Comparison of ENCODE assay signal across 1 cellular context in the genomic region with DNA sequence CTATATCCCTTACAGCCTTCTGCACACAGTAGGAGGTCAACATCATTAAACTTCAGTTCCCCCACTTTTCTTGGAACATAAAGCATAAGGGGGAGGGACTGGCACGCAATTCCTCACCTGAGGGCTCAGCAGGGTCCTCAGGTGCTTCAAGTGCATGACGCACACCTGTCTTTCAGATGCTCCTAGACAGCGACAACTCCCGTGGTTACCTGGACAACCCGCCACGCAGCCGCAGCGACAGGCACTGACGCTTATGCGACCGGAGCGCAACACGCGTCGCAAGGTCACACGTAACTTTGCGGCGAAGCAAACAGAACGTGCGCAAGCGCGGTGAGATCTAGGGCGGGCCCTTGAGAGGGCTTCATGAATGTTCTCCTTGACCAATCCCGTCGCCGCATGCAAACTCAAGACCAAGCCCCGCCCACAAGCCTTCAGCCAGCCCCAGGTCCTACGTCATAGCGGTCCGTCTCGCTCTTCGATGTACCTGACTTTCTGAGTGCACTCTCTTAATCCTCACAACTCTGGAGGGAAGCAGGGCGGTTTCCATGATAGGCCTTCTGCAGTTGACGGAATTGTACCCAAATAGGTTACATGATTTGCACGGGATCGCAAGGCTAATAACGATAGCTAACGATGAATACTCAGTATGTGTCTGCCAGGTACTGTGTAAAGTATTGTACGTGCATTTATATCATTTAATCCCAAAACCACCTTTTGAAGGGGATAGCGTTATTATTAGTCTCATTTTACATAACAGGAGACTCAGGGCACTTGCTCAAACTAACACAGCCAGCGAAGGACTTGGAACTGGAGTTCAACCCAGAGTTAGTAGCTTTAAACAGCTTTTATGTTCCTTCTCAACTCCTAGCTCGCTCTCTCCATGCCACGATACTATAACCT.
A peak's percentile ranks its signal among the peaks of the same experiment; 100 is the strongest.
TF ChIP-seq lines count a peak whose summit lies in the region.

A gene with protein sequence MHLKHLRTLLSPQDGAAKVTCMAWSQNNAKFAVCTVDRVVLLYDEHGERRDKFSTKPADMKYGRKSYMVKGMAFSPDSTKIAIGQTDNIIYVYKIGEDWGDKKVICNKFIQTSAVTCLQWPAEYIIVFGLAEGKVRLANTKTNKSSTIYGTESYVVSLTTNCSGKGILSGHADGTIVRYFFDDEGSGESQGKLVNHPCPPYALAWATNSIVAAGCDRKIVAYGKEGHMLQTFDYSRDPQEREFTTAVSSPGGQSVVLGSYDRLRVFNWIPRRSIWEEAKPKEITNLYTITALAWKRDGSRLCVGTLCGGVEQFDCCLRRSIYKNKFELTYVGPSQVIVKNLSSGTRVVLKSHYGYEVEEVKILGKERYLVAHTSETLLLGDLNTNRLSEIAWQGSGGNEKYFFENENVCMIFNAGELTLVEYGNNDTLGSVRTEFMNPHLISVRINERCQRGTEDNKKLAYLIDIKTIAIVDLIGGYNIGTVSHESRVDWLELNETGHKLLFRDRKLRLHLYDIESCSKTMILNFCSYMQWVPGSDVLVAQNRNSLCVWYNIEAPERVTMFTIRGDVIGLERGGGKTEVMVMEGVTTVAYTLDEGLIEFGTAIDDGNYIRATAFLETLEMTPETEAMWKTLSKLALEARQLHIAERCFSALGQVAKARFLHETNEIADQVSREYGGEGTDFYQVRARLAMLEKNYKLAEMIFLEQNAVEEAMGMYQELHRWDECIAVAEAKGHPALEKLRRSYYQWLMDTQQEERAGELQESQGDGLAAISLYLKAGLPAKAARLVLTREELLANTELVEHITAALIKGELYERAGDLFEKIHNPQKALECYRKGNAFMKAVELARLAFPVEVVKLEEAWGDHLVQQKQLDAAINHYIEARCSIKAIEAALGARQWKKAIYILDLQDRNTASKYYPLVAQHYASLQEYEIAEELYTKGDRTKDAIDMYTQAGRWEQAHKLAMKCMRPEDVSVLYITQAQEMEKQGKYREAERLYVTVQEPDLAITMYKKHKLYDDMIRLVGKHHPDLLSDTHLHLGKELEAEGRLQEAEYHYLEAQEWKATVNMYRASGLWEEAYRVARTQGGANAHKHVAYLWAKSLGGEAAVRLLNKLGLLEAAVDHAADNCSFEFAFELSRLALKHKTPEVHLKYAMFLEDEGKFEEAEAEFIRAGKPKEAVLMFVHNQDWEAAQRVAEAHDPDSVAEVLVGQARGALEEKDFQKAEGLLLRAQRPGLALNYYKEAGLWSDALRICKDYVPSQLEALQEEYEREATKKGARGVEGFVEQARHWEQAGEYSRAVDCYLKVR (N-terminal part only) (minus strand): TSS at position 246 of the 900 bp plus-strand sequence. CDS start 90 bp downstream, at position 156.

TF ChIP-seq in K562, 482 proteins besides CTCF, POLR2A, EP300 and RAD21 (continued from another document and continues in another):
- TF ChIP-seq SAP30 (IDR thresholded peaks at IDR 0.05; ENCODE audit: borderline replicate concordance, insufficient read depth, low read depth, low read length, poor library complexity, severe bottlenecking), result peak; percentile 97
- peak; percentile 79 for TF ChIP-seq KDM5B (IDR thresholded peaks at IDR 0.05; ENCODE audit: insufficient replicate concordance, low read depth, low read length)
- TF ChIP-seq RAD51 (IDR thresholded peaks at IDR 0.05; ENCODE audit: borderline replicate concordance, low read depth), result no peak
- TF ChIP-seq SOX6 (IDR thresholded peaks at IDR 0.05), result no peak; the same call in 1 of the 2 replicates
- TF ChIP-seq MXI1 (IDR thresholded peaks at IDR 0.05; ENCODE audit: low read depth, low read length), result peak; percentile 95
- TF ChIP-seq HCFC1 (IDR thresholded peaks at IDR 0.05; ENCODE audit: low read depth, low read length), result peak; percentile 89
- TF ChIP-seq RB1 (IDR thresholded peaks at IDR 0.05; ENCODE audit: low read depth), result no peak
- TF ChIP-seq KLF16 (IDR thresholded peaks at IDR 0.05), result no peak
- peak; percentile 94 for TF ChIP-seq ATF1 (CRISPR knock-in tag; IDR thresholded peaks at IDR 0.05)
- TF ChIP-seq ATF1 (tag; IDR thresholded peaks at IDR 0.05), result peak; percentile 99
- TF ChIP-seq ZBTB9 (CRISPR knock-in tag; IDR thresholded peaks at IDR 0.05), result no peak
- TF ChIP-seq RBM22 (IDR thresholded peaks at IDR 0.05; ENCODE audit: low read depth, low read length, poor library complexity, severe bottlenecking), result no peak
- TF ChIP-seq SMC3 (conservative IDR thresholded peaks at IDR 0.05; ENCODE audit: insufficient read depth, low read depth, low read length), result no peak
- TF ChIP-seq, protein P1, sequence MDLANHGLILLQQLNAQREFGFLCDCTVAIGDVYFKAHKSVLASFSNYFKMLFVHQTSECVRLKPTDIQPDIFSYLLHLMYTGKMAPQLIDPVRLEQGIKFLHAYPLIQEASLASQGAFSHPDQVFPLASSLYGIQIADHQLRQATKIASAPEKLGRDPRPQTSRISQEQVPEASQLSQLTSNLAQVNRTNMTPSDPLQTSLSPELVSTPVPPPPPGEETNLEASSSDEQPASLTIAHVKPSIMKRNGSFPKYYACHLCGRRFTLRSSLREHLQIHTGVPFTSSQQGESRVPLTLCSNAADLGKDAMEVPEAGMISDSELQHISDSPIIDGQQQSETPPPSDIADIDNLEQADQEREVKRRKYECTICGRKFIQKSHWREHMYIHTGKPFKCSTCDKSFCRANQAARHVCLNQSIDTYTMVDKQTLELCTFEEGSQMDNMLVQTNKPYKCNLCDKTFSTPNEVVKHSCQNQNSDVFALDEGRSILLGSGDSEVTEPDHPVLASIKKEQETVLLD (IDR thresholded peaks at IDR 0.05), result peak; percentile 98
- TF ChIP-seq RBM17 (IDR thresholded peaks at IDR 0.05; ENCODE audit: borderline replicate concordance, low read depth, low read length), result no peak
- no peak for TF ChIP-seq ZNF445 (CRISPR knock-in tag; IDR thresholded peaks at IDR 0.05; ENCODE audit: low read depth)
- peak; percentile 14; the same call in 1 of the 2 replicates for TF ChIP-seq TCF3 (CRISPR knock-in tag; IDR thresholded peaks at IDR 0.05)
- TF ChIP-seq EP400 (IDR thresholded peaks at IDR 0.05), result peak; percentile 54
- TF ChIP-seq GATAD2A (IDR thresholded peaks at IDR 0.05), result no peak
- no peak for TF ChIP-seq HMG20A (CRISPR knock-in tag; conservative IDR thresholded peaks at IDR 0.05)
- TF ChIP-seq CBX3 (IDR thresholded peaks at IDR 0.05; ENCODE audit: borderline replicate concordance in 1 of 2, low read length in 2 of 2), result peak in 1 of 2 experiments; percentile 36; a peak in 1 of 3 replicates
- TF ChIP-seq KLF10 (CRISPR knock-in tag; IDR thresholded peaks at IDR 0.05), result 0 out of 2 replicates have a peak, but pooled peaks have one; percentile 16
- TF ChIP-seq TAL1 (IDR thresholded peaks at IDR 0.05), result no peak
- TF ChIP-seq HNRNPLL (IDR thresholded peaks at IDR 0.05; ENCODE audit: low read depth, low read length, poor library complexity, severe bottlenecking), result peak; percentile 99
- no peak for TF ChIP-seq ZNF584 (CRISPR knock-in tag; IDR thresholded peaks at IDR 0.05; ENCODE audit: low read depth)
- no peak for TF ChIP-seq THAP7 (CRISPR knock-in tag; IDR thresholded peaks at IDR 0.05)
- no peak for TF ChIP-seq ZNF717 (CRISPR knock-in tag; IDR thresholded peaks at IDR 0.05)
- no peak; the same call in 1 of the 2 replicates for TF ChIP-seq KAT7 (CRISPR knock-in tag; IDR thresholded peaks at IDR 0.05; ENCODE audit: borderline replicate concordance)
- no peak for TF ChIP-seq HMG20B (CRISPR knock-in tag; IDR thresholded peaks at IDR 0.05)
- TF ChIP-seq HDAC6 (IDR thresholded peaks at IDR 0.05; ENCODE audit: low read depth, low read length), result no peak
- no peak for TF ChIP-seq HNRNPL (IDR thresholded peaks at IDR 0.05; ENCODE audit: low read depth, low read length)
- TF ChIP-seq ZNF707 (CRISPR knock-in tag; conservative IDR thresholded peaks at IDR 0.05), result no peak
- TF ChIP-seq NBN (IDR thresholded peaks at IDR 0.05; ENCODE audit: low read depth), result peak; percentile 63; the same call in 1 of the 2 replicates
- peak; percentile 46; the same call in 1 of the 2 replicates for TF ChIP-seq DMBX1 (CRISPR knock-in tag; IDR thresholded peaks at IDR 0.05; ENCODE audit: borderline replicate concordance)
- no peak for TF ChIP-seq TAF15 (IDR thresholded peaks at IDR 0.05; ENCODE audit: low read depth, low read length)
- no peak for TF ChIP-seq SRSF1 (IDR thresholded peaks at IDR 0.05; ENCODE audit: low read depth, low read length)
- TF ChIP-seq SFPQ (IDR thresholded peaks at IDR 0.05; ENCODE audit: low read depth, low read length), result no peak
- TF ChIP-seq ZNF24 (IDR thresholded peaks at IDR 0.05), result peak; percentile 69; the same call in 1 of the 2 replicates
- TF ChIP-seq, protein P2, sequence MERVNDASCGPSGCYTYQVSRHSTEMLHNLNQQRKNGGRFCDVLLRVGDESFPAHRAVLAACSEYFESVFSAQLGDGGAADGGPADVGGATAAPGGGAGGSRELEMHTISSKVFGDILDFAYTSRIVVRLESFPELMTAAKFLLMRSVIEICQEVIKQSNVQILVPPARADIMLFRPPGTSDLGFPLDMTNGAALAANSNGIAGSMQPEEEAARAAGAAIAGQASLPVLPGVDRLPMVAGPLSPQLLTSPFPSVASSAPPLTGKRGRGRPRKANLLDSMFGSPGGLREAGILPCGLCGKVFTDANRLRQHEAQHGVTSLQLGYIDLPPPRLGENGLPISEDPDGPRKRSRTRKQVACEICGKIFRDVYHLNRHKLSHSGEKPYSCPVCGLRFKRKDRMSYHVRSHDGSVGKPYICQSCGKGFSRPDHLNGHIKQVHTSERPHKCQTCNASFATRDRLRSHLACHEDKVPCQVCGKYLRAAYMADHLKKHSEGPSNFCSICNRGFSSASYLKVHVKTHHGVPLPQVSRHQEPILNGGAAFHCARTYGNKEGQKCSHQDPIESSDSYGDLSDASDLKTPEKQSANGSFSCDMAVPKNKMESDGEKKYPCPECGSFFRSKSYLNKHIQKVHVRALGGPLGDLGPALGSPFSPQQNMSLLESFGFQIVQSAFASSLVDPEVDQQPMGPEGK (CRISPR knock-in tag; IDR thresholded peaks at IDR 0.05; ENCODE audit: borderline replicate concordance), result peak; percentile 61; the same call in 1 of the 2 replicates
- TF ChIP-seq ZNF57 (CRISPR knock-in tag; IDR thresholded peaks at IDR 0.05), result no peak
- 0 out of 2 replicates have a peak, but pooled peaks have one; percentile 24 for TF ChIP-seq DPF2 (IDR thresholded peaks at IDR 0.05)
- no peak for TF ChIP-seq SRSF9 (IDR thresholded peaks at IDR 0.05; ENCODE audit: borderline replicate concordance, low read depth, low read length)
- no peak for TF ChIP-seq CBX8 (IDR thresholded peaks at IDR 0.05; ENCODE audit: borderline replicate concordance, extremely low read depth, low read depth, low read length, poor library complexity, severe bottlenecking)
- TF ChIP-seq RHOXF2B (CRISPR knock-in tag; conservative IDR thresholded peaks at IDR 0.05), result no peak
- TF ChIP-seq SP1 (CRISPR knock-in tag; IDR thresholded peaks at IDR 0.05), result peak; percentile 89
- peak; percentile 73 for TF ChIP-seq POLR2G (IDR thresholded peaks at IDR 0.05; ENCODE audit: low read depth, low read length)
- TF ChIP-seq SMARCE1 (IDR thresholded peaks at IDR 0.05), result no peak
- no peak for TF ChIP-seq ZNF197 (CRISPR knock-in tag; IDR thresholded peaks at IDR 0.05; ENCODE audit: low read depth)
- peak; percentile 61 for TF ChIP-seq BHLHE40 (IDR thresholded peaks at IDR 0.05; ENCODE audit: low read length)
- no peak for TF ChIP-seq BCL6 (CRISPR knock-in tag; IDR thresholded peaks at IDR 0.05)
- TF ChIP-seq MED1 (CRISPR knock-in tag; IDR thresholded peaks at IDR 0.05; ENCODE audit: borderline replicate concordance), result no peak
- no peak for TF ChIP-seq NFYB (IDR thresholded peaks at IDR 0.05; ENCODE audit: extremely low read depth, insufficient read length)
- no peak for TF ChIP-seq LCOR (CRISPR knock-in tag; IDR thresholded peaks at IDR 0.05)
- no peak for TF ChIP-seq HEY1 (CRISPR knock-in tag; IDR thresholded peaks at IDR 0.05; ENCODE audit: borderline replicate concordance)
